ENCODE assay signal across 13 cellular contexts in the genomic region with DNA sequence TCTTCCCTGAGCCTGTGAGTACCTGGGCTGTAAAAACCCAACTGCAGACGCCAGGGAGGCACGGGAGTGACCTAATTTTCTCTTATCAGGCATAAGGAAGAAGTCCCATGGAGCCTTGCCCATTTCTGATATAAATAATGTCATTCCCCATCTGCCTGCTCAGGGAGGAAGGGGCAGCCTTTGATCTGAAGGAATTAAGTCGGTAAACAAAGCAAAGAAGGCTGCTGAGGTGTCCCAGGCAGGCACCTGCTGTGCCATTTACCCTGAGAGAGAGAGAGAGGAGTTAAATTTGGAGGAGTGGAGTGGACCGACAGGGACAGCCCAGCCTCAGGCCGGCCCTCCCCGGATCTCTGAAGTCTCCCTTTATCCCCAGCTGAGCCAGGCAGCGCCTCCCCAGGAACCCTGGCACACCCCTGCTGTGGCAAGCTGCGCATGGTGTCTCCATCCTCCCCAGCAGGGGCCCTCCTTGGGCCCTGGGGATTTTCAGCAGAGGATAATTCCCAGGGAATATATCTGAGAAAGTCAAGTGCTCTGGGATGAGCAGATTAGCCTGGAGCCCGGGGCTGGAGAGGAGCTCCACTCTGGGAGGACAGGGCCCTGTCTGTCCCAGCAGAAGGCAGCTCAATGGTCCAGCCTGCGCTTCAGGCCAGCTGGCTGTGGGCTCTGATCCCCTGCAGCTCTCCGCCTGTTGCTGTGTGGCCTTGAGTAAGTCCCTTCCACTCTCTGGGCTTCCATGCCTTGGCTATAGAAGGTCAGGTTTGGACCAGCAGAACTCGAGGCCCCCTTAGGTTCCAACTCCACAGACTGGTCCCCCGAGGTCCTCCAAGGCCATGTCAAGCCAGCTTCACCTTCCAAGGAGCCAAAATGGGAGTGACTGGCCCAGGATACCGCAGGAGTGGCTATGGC. TPM values are rescaled to one million over a fixed set of nuclear protein-coding genes. Genes with fewer than 3 reads are reported as not detected.
DNase-seq lines count a peak whose midpoint lies in the region; ATAC-seq and TF ChIP-seq lines count a peak whose summit lies in the region.
"Had no signal": no experiment of that assay in that cellular context is flagged by ENCODE, and none has a peak within 500 bp of the region (broad histone marks: within the 10 kb centered on the region; RNA-seq: fewer than 3 reads in every experiment).

No MANE protein-coding gene starts in this region.

- no peaks in the 10 kb centered on the region for H3K9me3 ChIP-seq in esophagus squamous epithelium
- H3K9me3 ChIP-seq: heart left ventricle had no signal

- peak overlapping the region; percentile 50 for H3K27ac Mint-ChIP-seq in activated T-helper 17 cell treated with anti-CD3 and anti-CD28 coated beads, Interleukin-2, amount 50 U/mL, for 72 hours

- no peak overlapping the region for H3K23ac ChIP-seq in mesendoderm (ENCODE audit: low read length)

- H3K18ac ChIP-seq in mesendoderm (ENCODE audit: low read length), result no peak overlapping the region

- no peak overlapping the region for H3K4me3 ChIP-seq in mesendoderm (ENCODE audit: low read length)
- H3K4me3 ChIP-seq in esophagus squamous epithelium, result no peak overlapping the region
- H3K4me3 ChIP-seq: heart left ventricle had no signal

- no peak overlapping the region for H3K9ac ChIP-seq in mesendoderm (ENCODE audit: low read length)

- no peaks in the 10 kb centered on the region for H3K79me2 ChIP-seq in mesendoderm (ENCODE audit: control insufficient read depth, insufficient read depth, low read length)

- no peak overlapping the region for H4K5ac ChIP-seq in mesendoderm (ENCODE audit: low read length)

- peaks cover 2% of the 10 kb centered on the region for H3K27me3 ChIP-seq in mesendoderm (ENCODE audit: insufficient read depth, low read length, poor library complexity)
- peaks cover 0 to 75% (median 2%) of the 10 kb centered on the region in 4 donors for H3K27me3 ChIP-seq in esophagus squamous epithelium

- H2BK120ac ChIP-seq in mesendoderm (ENCODE audit: low read depth, low read length), result no peak overlapping the region

- H3K4me2 ChIP-seq in mesendoderm (ENCODE audit: low read length), result no peak overlapping the region

- no peaks in the 10 kb centered on the region for H3K36me3 ChIP-seq in mesendoderm (ENCODE audit: control insufficient read depth, insufficient read depth, low read length)
- H3K36me3 ChIP-seq in esophagus squamous epithelium, result peaks cover 0 to 6% (median 0%) of the 10 kb centered on the region in 3 donors

- no peak overlapping the region for H3K56ac ChIP-seq in mesendoderm (ENCODE audit: low read length)

- WGBS in mesendoderm (ENCODE audit: extremely low coverage, insufficient coverage, low lambda C conversion rate), result no CpG with 5 or more reads among the region's 14 CpGs
- 39 to 44% methylated on average over 4 to 10 of the region's 14 CpGs for WGBS in esophagus squamous epithelium, 2 donors

- intact Hi-C loops in esophagus squamous epithelium (cut with DNase I), result no loop called here

- no peak overlapping the region for H3K4ac ChIP-seq in mesendoderm (ENCODE audit: low read depth, low read length)

- peak; percentile 51 for DNase-seq in HT-29 (ENCODE audit: low spot score)
- DNase-seq in mesendoderm, result peak; percentile 54
- no peak for DNase-seq in AML-193 (lab: John Stamatoyannopoulos, UW)
- no peak for DNase-seq in SKM-1 treated with dmso at 0.1 percent for 144 hours (lab: John Stamatoyannopoulos, UW; ENCODE audit: unreplicated experiment)
- no peak for DNase-seq in esophagus squamous epithelium (lab: John Stamatoyannopoulos, UW)
- DNase-seq in NCI-H2029 treated with DMSO at 0.1 percent for 48 hours (lab: John Stamatoyannopoulos, UW), result no peak
- DNase-seq: GDM1; naive thymus-derived CD8-positive, alpha-beta T cell; stimulated activated CD4-positive, alpha-beta T cell treated with anti-CD3 and anti-CD28 coated beads, Interleukin-4, amount 100 ng/mL, for 1 hour had no signal

- H3K79me1 ChIP-seq in mesendoderm (ENCODE audit: low read length), result no peaks in the 10 kb centered on the region

- H2BK15ac ChIP-seq in mesendoderm (replicated peaks; ENCODE audit: low read depth), result no peak overlapping the region

- H3K4me1 ChIP-seq in mesendoderm (ENCODE audit: control insufficient read depth, low read depth, low read length) (peaks cover 4% of the 10 kb centered on the region), esophagus squamous epithelium (peaks cover 0 to 48% (median 4%) of the 10 kb centered on the region in 3 donors)

- no peak for TF ChIP-seq POLR2A in esophagus squamous epithelium (IDR thresholded peaks at IDR 0.05)

- H2AK5ac ChIP-seq in mesendoderm (ENCODE audit: low read length), result no peak overlapping the region

- TF ChIP-seq CTCF in C4-2B (conservative IDR thresholded peaks at IDR 0.05) (no peak), esophagus squamous epithelium (IDR thresholded peaks at IDR 0.05) (no peak)

- ATAC-seq in activated T-helper 17 cell treated with anti-CD3 and anti-CD28 coated beads, Interleukin-2, amount 50 U/mL, for 72 hours (replicated peaks), result no peak

- H4K8ac ChIP-seq in mesendoderm (ENCODE audit: low read depth, low read length), result no peak overlapping the region

- H3K9me3 Mint-ChIP-seq in activated T-helper 17 cell treated with anti-CD3 and anti-CD28 coated beads, Interleukin-2, amount 50 U/mL, for 72 hours, result no peaks in the 10 kb centered on the region
- H3K9me3 Mint-ChIP-seq: naive thymus-derived CD8-positive, alpha-beta T cell; T-helper 2 cell treated with Interferon-gamma antibody and Interleukin-4, amounts not matched to agents 5 μg/mL and 100 μg/mL, for 36 hours had no signal

- H3K27ac ChIP-seq in C4-2B (peak overlapping the region; percentile 29), mesendoderm (ENCODE audit: low read depth, low read length) (no peak overlapping the region), esophagus squamous epithelium (no peak overlapping the region)
- H3K27ac ChIP-seq: heart left ventricle had no signal

- no peak overlapping the region for H3K4me3 Mint-ChIP-seq in activated T-helper 17 cell treated with anti-CD3 and anti-CD28 coated beads, Interleukin-2, amount 50 U/mL, for 72 hours
- H3K4me3 Mint-ChIP-seq: T-helper 2 cell treated with Interferon-gamma antibody and Interleukin-4, amounts not matched to agents 5 μg/mL and 100 μg/mL, for 36 hours had no signal

- no peaks in the 10 kb centered on the region for H3K4me1 Mint-ChIP-seq in activated T-helper 17 cell treated with anti-CD3 and anti-CD28 coated beads, Interleukin-2, amount 50 U/mL, for 72 hours

- no peak overlapping the region for H2BK5ac ChIP-seq in mesendoderm (ENCODE audit: low read length)

- peaks cover 6% of the 10 kb centered on the region for H3K27me3 Mint-ChIP-seq in activated T-helper 17 cell treated with anti-CD3 and anti-CD28 coated beads, Interleukin-2, amount 50 U/mL, for 72 hours

- peaks cover 12% of the 10 kb centered on the region for H3K36me3 Mint-ChIP-seq in activated T-helper 17 cell treated with anti-CD3 and anti-CD28 coated beads, Interleukin-2, amount 50 U/mL, for 72 hours (ENCODE audit: low read depth)

RNA-seq across cellular contexts. Expression of a gene that starts 17.5 kb away (rescaled TPM):
- total RNA-seq in HT-29 (2014; rRNA removed; shearing (Covaris generic)), result 0.60 TPM in 1 of 2 replicates, not detected in the other
- total RNA-seq in activated T-helper 17 cell treated with anti-CD3 and anti-CD28 coated beads, Interleukin-2, amount 50 U/mL, for 72 hours, result under 1 TPM in 1 of 2 donors, not detected in 1; 0.09 TPM
- polyA plus RNA-seq in mesendoderm (2013, experiment 1 of 2), result 0.03 TPM
- 0.01 TPM for polyA plus RNA-seq in mesendoderm (2013, experiment 2 of 2)
- total RNA-seq in esophagus squamous epithelium, result under 1 TPM in 1 of 4 donors, not detected in 3; 0.13 TPM
- total RNA-seq: heart left ventricle had no signal

Comparison
In these comparisons a context has a peak if more than half of its experiments do, and no peak if none do; other contexts are left out.
1. DNase-seq: peak in HT-29 (single experiment) and mesendoderm (single experiment); none in AML-193 (0 of 2), SKM-1 treated with dmso at 0.1 percent for 144 hours (single experiment), esophagus squamous epithelium (single experiment) and NCI-H2029 treated with DMSO at 0.1 percent for 48 hours (single experiment).